In the genomic region with DNA sequence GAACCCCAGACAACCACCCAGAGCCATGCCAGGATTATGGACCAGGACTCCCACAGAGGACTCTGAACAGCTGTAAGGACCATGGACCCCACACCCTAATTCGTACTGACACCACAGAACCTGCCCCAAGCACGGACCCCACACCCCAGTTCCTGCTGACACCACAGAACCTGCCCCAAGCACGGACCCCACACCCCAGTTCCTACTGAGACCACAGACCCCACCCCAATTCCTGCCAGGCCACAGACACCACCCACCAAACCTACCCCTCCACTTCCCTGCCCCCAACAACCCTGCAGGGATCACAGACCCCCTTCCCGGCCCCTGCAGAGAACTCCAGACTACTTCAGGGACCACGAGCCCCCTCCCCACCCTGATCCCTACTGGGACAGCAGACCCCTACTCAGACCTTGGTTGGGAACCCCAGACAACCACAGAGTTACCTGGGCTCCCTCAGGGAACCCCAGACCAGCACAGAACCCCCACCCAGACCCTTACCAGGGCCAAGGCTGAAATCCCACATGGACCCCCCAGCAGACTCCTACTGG, we compare ENCODE assay signal across 1 cellular context.
TF ChIP-seq lines count a peak whose summit lies in the region.

No MANE protein-coding gene starts in this region.

TF ChIP-seq in H1, 55 proteins besides CTCF, POLR2A, EP300 and RAD21 (continued from another document):
- TF ChIP-seq CHD1 (IDR thresholded peaks at IDR 0.05; ENCODE audit: low read depth, low read length) (no peak), CHD2 (IDR thresholded peaks at IDR 0.05; ENCODE audit: low read length) (no peak), HDAC6 (IDR thresholded peaks at IDR 0.05; ENCODE audit: low read depth, low read length) (no peak), TBP (IDR thresholded peaks at IDR 0.05; ENCODE audit: low read depth, low read length) (no peak), EZH2 (IDR thresholded peaks at IDR 0.05; ENCODE audit: low read depth, low read length, severe bottlenecking) (no peak), ASH2L (IDR thresholded peaks at IDR 0.05; ENCODE audit: low read length) (no peak), GABPA (IDR thresholded peaks at IDR 0.05; ENCODE audit: borderline replicate concordance, insufficient read depth, low read length) (no peak), RFX5 (IDR thresholded peaks at IDR 0.05; ENCODE audit: borderline replicate concordance, low read depth, low read length) (no peak), CTBP2 (IDR thresholded peaks at IDR 0.05; ENCODE audit: borderline replicate concordance, insufficient read depth, insufficient read length, low read length) (no peak), GTF2F1 (IDR thresholded peaks at IDR 0.05; ENCODE audit: borderline replicate concordance, low read depth, low read length) (no peak), SP1 (IDR thresholded peaks at IDR 0.05; ENCODE audit: low read depth, low read length) (no peak), SIX5 (IDR thresholded peaks at IDR 0.05; ENCODE audit: low read depth, low read length) (no peak)
- TF ChIP-seq, protein P1, sequence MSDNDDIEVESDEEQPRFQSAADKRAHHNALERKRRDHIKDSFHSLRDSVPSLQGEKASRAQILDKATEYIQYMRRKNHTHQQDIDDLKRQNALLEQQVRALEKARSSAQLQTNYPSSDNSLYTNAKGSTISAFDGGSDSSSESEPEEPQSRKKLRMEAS (IDR thresholded peaks at IDR 0.05): no peak
- TF ChIP-seq, protein P2, sequence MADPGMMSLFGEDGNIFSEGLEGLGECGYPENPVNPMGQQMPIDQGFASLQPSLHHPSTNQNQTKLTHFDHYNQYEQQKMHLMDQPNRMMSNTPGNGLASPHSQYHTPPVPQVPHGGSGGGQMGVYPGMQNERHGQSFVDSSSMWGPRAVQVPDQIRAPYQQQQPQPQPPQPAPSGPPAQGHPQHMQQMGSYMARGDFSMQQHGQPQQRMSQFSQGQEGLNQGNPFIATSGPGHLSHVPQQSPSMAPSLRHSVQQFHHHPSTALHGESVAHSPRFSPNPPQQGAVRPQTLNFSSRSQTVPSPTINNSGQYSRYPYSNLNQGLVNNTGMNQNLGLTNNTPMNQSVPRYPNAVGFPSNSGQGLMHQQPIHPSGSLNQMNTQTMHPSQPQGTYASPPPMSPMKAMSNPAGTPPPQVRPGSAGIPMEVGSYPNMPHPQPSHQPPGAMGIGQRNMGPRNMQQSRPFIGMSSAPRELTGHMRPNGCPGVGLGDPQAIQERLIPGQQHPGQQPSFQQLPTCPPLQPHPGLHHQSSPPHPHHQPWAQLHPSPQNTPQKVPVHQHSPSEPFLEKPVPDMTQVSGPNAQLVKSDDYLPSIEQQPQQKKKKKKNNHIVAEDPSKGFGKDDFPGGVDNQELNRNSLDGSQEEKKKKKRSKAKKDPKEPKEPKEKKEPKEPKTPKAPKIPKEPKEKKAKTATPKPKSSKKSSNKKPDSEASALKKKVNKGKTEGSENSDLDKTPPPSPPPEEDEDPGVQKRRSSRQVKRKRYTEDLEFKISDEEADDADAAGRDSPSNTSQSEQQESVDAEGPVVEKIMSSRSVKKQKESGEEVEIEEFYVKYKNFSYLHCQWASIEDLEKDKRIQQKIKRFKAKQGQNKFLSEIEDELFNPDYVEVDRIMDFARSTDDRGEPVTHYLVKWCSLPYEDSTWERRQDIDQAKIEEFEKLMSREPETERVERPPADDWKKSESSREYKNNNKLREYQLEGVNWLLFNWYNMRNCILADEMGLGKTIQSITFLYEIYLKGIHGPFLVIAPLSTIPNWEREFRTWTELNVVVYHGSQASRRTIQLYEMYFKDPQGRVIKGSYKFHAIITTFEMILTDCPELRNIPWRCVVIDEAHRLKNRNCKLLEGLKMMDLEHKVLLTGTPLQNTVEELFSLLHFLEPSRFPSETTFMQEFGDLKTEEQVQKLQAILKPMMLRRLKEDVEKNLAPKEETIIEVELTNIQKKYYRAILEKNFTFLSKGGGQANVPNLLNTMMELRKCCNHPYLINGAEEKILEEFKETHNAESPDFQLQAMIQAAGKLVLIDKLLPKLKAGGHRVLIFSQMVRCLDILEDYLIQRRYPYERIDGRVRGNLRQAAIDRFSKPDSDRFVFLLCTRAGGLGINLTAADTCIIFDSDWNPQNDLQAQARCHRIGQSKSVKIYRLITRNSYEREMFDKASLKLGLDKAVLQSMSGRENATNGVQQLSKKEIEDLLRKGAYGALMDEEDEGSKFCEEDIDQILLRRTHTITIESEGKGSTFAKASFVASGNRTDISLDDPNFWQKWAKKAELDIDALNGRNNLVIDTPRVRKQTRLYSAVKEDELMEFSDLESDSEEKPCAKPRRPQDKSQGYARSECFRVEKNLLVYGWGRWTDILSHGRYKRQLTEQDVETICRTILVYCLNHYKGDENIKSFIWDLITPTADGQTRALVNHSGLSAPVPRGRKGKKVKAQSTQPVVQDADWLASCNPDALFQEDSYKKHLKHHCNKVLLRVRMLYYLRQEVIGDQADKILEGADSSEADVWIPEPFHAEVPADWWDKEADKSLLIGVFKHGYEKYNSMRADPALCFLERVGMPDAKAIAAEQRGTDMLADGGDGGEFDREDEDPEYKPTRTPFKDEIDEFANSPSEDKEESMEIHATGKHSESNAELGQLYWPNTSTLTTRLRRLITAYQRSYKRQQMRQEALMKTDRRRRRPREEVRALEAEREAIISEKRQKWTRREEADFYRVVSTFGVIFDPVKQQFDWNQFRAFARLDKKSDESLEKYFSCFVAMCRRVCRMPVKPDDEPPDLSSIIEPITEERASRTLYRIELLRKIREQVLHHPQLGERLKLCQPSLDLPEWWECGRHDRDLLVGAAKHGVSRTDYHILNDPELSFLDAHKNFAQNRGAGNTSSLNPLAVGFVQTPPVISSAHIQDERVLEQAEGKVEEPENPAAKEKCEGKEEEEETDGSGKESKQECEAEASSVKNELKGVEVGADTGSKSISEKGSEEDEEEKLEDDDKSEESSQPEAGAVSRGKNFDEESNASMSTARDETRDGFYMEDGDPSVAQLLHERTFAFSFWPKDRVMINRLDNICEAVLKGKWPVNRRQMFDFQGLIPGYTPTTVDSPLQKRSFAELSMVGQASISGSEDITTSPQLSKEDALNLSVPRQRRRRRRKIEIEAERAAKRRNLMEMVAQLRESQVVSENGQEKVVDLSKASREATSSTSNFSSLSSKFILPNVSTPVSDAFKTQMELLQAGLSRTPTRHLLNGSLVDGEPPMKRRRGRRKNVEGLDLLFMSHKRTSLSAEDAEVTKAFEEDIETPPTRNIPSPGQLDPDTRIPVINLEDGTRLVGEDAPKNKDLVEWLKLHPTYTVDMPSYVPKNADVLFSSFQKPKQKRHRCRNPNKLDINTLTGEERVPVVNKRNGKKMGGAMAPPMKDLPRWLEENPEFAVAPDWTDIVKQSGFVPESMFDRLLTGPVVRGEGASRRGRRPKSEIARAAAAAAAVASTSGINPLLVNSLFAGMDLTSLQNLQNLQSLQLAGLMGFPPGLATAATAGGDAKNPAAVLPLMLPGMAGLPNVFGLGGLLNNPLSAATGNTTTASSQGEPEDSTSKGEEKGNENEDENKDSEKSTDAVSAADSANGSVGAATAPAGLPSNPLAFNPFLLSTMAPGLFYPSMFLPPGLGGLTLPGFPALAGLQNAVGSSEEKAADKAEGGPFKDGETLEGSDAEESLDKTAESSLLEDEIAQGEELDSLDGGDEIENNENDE (IDR thresholded peaks at IDR 0.05; ENCODE audit: insufficient replicate concordance, low read length): no peak
